In genomic region chr11:59616396-59616982, GRCh38 we compare ENCODE assay signal across 8 cellular contexts. TPM values are rescaled to one million over a fixed set of nuclear protein-coding genes. Genes with fewer than 3 reads are reported as not detected.
A peak's percentile ranks its signal among the peaks of the same experiment; 100 is the strongest.
DNase-seq lines count a peak whose midpoint lies in the region; ATAC-seq and TF ChIP-seq lines count a peak whose summit lies in the region.

No MANE protein-coding gene starts in this region.

- POLR2A ChIA-PET in activated naive CD8-positive, alpha-beta T cell treated with anti-CD3 and anti-CD28 coated beads, Interleukin-2, amount 10 ng/mL, durations not matched to agents 7 days and 5 days (lab: Charles Lee) = interaction anchor here (0.6 to 3.4 kb wide), 17 partner anchors 9 to 193 kb away, joined by 3 to 37 read pairs (median 4); partner anchors contain the start of genes MRPL16 and PATL1

- H3K4me3 ChIP-seq in iPS-18c (ENCODE audit: insufficient read depth, low read depth, low read length) = peak overlapping the region; percentile 60
- H3K4me3 ChIP-seq in stomach = peak overlapping the region; percentile 46 to 77 (median 50)

- H3K4me1 Mint-ChIP-seq in activated naive CD8-positive, alpha-beta T cell treated with anti-CD3 and anti-CD28 coated beads, Interleukin-2, amount 10 ng/mL, durations not matched to agents 7 days and 5 days = peaks cover 33% of the 10 kb centered on the region

- peaks cover 9% of the 10 kb centered on the region for H3K36me3 Mint-ChIP-seq in activated naive CD8-positive, alpha-beta T cell treated with anti-CD3 and anti-CD28 coated beads, Interleukin-2, amount 10 ng/mL, durations not matched to agents 7 days and 5 days

- no peaks in the 10 kb centered on the region for H3K27me3 ChIP-seq in stomach

- intact Hi-C loops in stomach (cut with DNase I; ENCODE audit: low total_unique reads) = no loop called here

- H3K36me3 ChIP-seq in stomach = no peaks in the 10 kb centered on the region

- peak overlapping the region; percentile 95 to 99 (median 97) for H3K27ac ChIP-seq in stomach

- no peak for TF ChIP-seq CTCF in stomach (IDR thresholded peaks at IDR 0.05)

- no peaks in the 10 kb centered on the region for H3K9me3 Mint-ChIP-seq in activated naive CD8-positive, alpha-beta T cell treated with anti-CD3 and anti-CD28 coated beads, Interleukin-2, amount 10 ng/mL, durations not matched to agents 7 days and 5 days

- H3K4me3 Mint-ChIP-seq in activated naive CD8-positive, alpha-beta T cell treated with anti-CD3 and anti-CD28 coated beads, Interleukin-2, amount 10 ng/mL, durations not matched to agents 7 days and 5 days = peak overlapping the region; percentile 83

- no peak for TF ChIP-seq POLR2A in stomach (IDR thresholded peaks at IDR 0.05)

- TF ChIP-seq EP300 in stomach (IDR thresholded peaks at IDR 0.05) = no peak

- no peak for ATAC-seq in activated naive CD8-positive, alpha-beta T cell treated with anti-CD3 and anti-CD28 coated beads, Interleukin-2, amount 10 ng/mL, durations not matched to agents 7 days and 5 days (ENCODE audit: low read depth)

- peak; percentile 62 for DNase-seq in activated gamma-delta T cell (lab: John Stamatoyannopoulos, UW)
- DNase-seq in activated gamma-delta T cell treated with Interleukin-2 at 50 U/mL for 16 hours = no peak
- DNase-seq in activated naive CD8-positive, alpha-beta T cell treated with anti-CD3 and anti-CD28 coated beads, Interleukin-2, amount 10 ng/mL, durations not matched to agents 7 days and 5 days = no peak
- DNase-seq in stomach = no peak
- DNase-seq in activated effector memory CD4-positive, alpha-beta T cell treated with anti-CD3 and anti-CD28 coated beads, Interleukin-2, amount 50 U/mL, for 16 hours = no peak
- no peak for DNase-seq in GDM1 (lab: John Stamatoyannopoulos, UW)
- no peak for DNase-seq in inferior parietal cortex (ENCODE audit: extremely low spot score)

- H3K4me1 ChIP-seq in stomach = peaks cover 32 to 45% (median 36%) of the 10 kb centered on the region in 4 donors

- 8 to 12% (median 10%) methylated on average over 18 of the region's 18 CpGs for WGBS in stomach, 5 donors

- H3K27ac Mint-ChIP-seq in activated naive CD8-positive, alpha-beta T cell treated with anti-CD3 and anti-CD28 coated beads, Interleukin-2, amount 10 ng/mL, durations not matched to agents 7 days and 5 days = peak overlapping the region; percentile 90

- H3K9me3 ChIP-seq in iPS-18c (ENCODE audit: control insufficient read depth, insufficient read depth, low read length) = no peaks in the 10 kb centered on the region
- H3K9me3 ChIP-seq in stomach = no peaks in the 10 kb centered on the region

- no peaks in the 10 kb centered on the region for H3K27me3 Mint-ChIP-seq in activated naive CD8-positive, alpha-beta T cell treated with anti-CD3 and anti-CD28 coated beads, Interleukin-2, amount 10 ng/mL, durations not matched to agents 7 days and 5 days

RNA-seq across cellular contexts. Expression of gene OSBP, which starts 0.9 kb away (rescaled TPM):
- 10 to 100 TPM; 41.6 to 41.8 TPM for total RNA-seq in activated naive CD8-positive, alpha-beta T cell treated with anti-CD3 and anti-CD28 coated beads, Interleukin-2, amount 10 ng/mL, durations not matched to agents 7 days and 5 days
- 10 to 100 TPM; 27.2 to 67.9 (median 33.3) TPM for total RNA-seq in stomach
- 10 to 100 TPM; 10.8 to 15.1 (median 14.2) TPM for polyA plus RNA-seq in stomach

RNA-seq across cellular contexts. Expression of gene PATL1, which starts 52.3 kb away (rescaled TPM):
- total RNA-seq in activated naive CD8-positive, alpha-beta T cell treated with anti-CD3 and anti-CD28 coated beads, Interleukin-2, amount 10 ng/mL, durations not matched to agents 7 days and 5 days = 10 to 100 TPM; 52.9 to 54.1 TPM
- total RNA-seq in stomach = 10 to 100 TPM in 3 of 5 donors, 1 to 10 TPM in 2; 7.5 to 16.7 (median 10.7) TPM
- 10 to 100 TPM in 1 of 3 donors, 1 to 10 TPM in 2; 8.0 to 15.9 (median 9.5) TPM for polyA plus RNA-seq in stomach
